ENCODE assay signal across 1 cellular context in genomic region chr9:106875548-106875947, GRCh38.
TF ChIP-seq lines count a peak whose summit lies in the region.

No MANE protein-coding gene starts in this region.

TF ChIP-seq in GM12878, 131 proteins besides CTCF, POLR2A, EP300 and RAD21:
- TF ChIP-seq CHD1 (IDR thresholded peaks at IDR 0.05; ENCODE audit: low read depth, low read length) (no peak), ZNF384 (IDR thresholded peaks at IDR 0.05; ENCODE audit: borderline replicate concordance, low read depth, low read length) (no peak), SMC3 (IDR thresholded peaks at IDR 0.05; ENCODE audit: borderline replicate concordance, low read length) (no peak)
